ENCODE assay signal across 8 cellular contexts in genomic region chr5:132103969-132104391, GRCh38. TPM values are rescaled to one million over a fixed set of nuclear protein-coding genes. Genes with fewer than 3 reads are reported as not detected.
A peak's percentile ranks its signal among the peaks of the same experiment; 100 is the strongest.
DNase-seq lines count a peak whose midpoint lies in the region; ATAC-seq and TF ChIP-seq lines count a peak whose summit lies in the region.

No MANE protein-coding gene starts in this region.

- no peaks in the 10 kb centered on the region for H3K27me3 ChIP-seq in MG63
- no peaks in the 10 kb centered on the region for H3K27me3 ChIP-seq in foreskin keratinocyte
- H3K27me3 ChIP-seq in Caco-2 (replicated peaks; ENCODE audit: control insufficient read depth, insufficient read depth, low read length), result no peaks in the 10 kb centered on the region

- CTCF ChIA-PET in Caco-2 (lab: Charles Lee) (interaction anchor here (0.5 kb wide), 1 partner anchor 42 kb away, joined by 9 read pairs; no protein-coding TSS in a partner anchor), GM10248 (lab: Yijun Ruan, JAX) (interaction anchor here (0.7 to 2.8 kb wide), 6 partner anchors 14 to 161 kb away, joined by 3 to 11 read pairs (median 4); no protein-coding TSS in a partner anchor)

- H3K9me3 Mint-ChIP-seq in Caco-2 (ENCODE audit: unreplicated experiment), result no peaks in the 10 kb centered on the region

- no peak overlapping the region for H3K4me3 Mint-ChIP-seq in Caco-2 (ENCODE audit: unreplicated experiment)

- intact Hi-C loops in Caco-2 (cut with micrococcal nuclease; ENCODE audit: unreplicated experiment), result no loop called here

- H3K4me3 ChIP-seq in GM12865 (ENCODE audit: low read depth, low read length), result no peak overlapping the region
- no peak overlapping the region for H3K4me3 ChIP-seq in MG63
- no peak overlapping the region for H3K4me3 ChIP-seq in Caco-2 (ENCODE audit: low read depth, low read length)

- H3K4me1 ChIP-seq in foreskin keratinocyte, result peaks cover 13% of the 10 kb centered on the region
- no peaks in the 10 kb centered on the region for H3K4me1 ChIP-seq in Caco-2

- ATAC-seq in GM21529 (IDR thresholded peaks at IDR 0.05; ENCODE audit: unreplicated experiment) (peak; percentile 14), foreskin keratinocyte (no peak)

- H3K27ac ChIP-seq in foreskin keratinocyte, result peak overlapping the region; percentile 60

- H3K9me3 ChIP-seq in MG63 (no peaks in the 10 kb centered on the region; the same call in none of the 2 replicates), Caco-2 (no peaks in the 10 kb centered on the region)

- no TSS peak for BruUV-seq in Caco-2 (replicated peaks; lab: Mats Ljungman, UMichigan)

- H3K36me3 ChIP-seq in MG63 (no peaks in the 10 kb centered on the region), Caco-2 (ENCODE audit: control insufficient read depth, insufficient read depth, low read length) (no peaks in the 10 kb centered on the region)

- in situ Hi-C loops in GM13977 (cut with MboI; ENCODE audit: low pct_unique_long_range_greater_than_20kb, low sequenced_read_pairs, unreplicated experiment), result no loop called here

- no peaks in the 10 kb centered on the region for H3K4me1 Mint-ChIP-seq in Caco-2 (ENCODE audit: low read depth, unreplicated experiment)

- peak; percentile 77 for DNase-seq in GM12865 (ENCODE audit: low read depth)
- DNase-seq in MG63, result peak; percentile 59
- DNase-seq in foreskin keratinocyte, result no peak
- DNase-seq in Caco-2, result no peak
- DNase-seq in GM13977 (ENCODE audit: low spot score), result no peak
- no peak for DNase-seq in Kasumi-1 (lab: John Stamatoyannopoulos, UW)
- no peak for DNase-seq in GM10248 (ENCODE audit: extremely low spot score)

- H3K36me3 Mint-ChIP-seq in Caco-2 (ENCODE audit: insufficient read depth, unreplicated experiment), result no peaks in the 10 kb centered on the region

- no peak overlapping the region for H3K27ac Mint-ChIP-seq in Caco-2 (ENCODE audit: unreplicated experiment)

- POLR2A ChIA-PET in Caco-2 (lab: Charles Lee), result no interaction called here
- POLR2A ChIA-PET in GM10248 (lab: Yijun Ruan, JAX), result no interaction called here

- peaks cover 3% of the 10 kb centered on the region for H3K27me3 Mint-ChIP-seq in Caco-2 (ENCODE audit: insufficient read depth, unreplicated experiment)

- TF ChIP-seq CTCF in GM12865 (IDR thresholded peaks at IDR 0.05; ENCODE audit: insufficient read depth, low read depth, low read length, missing control alignments) (no peak), foreskin keratinocyte (conservative IDR thresholded peaks at IDR 0.05) (no peak), Caco-2 (IDR thresholded peaks at IDR 0.05; ENCODE audit: insufficient read depth in 1 of 2, low read depth in 1 of 2, low read length in 1 of 2, severe bottlenecking in 1 of 2, unreplicated experiment in 1 of 2) (no peak), GM13977 (IDR thresholded peaks at IDR 0.05; ENCODE audit: extremely low read depth, insufficient read depth, missing control alignments) (no peak), GM10248 (IDR thresholded peaks at IDR 0.05; ENCODE audit: control extremely low read depth, extremely low read depth, low read depth, missing control alignments) (no peak)

RNA-seq across cellular contexts. Expression of gene CSF2, which starts 30.4 kb away (rescaled TPM):
- not detected in 2 replicates for total RNA-seq in MG63 (2014; rRNA removed; shearing (Covaris generic); ENCODE audit: low replicate concordance)
- total RNA-seq in foreskin keratinocyte (7.9 and 25.2 TPM in 2 replicates), Caco-2 (2022) (not detected in 2 replicates)
- 9.7 and 30.4 TPM in 2 replicates for polyA plus RNA-seq in foreskin keratinocyte

RNA-seq across cellular contexts. Expression of gene IL3, which starts 43.5 kb away (rescaled TPM):
- total RNA-seq in MG63 (2014; rRNA removed; shearing (Covaris generic); ENCODE audit: low replicate concordance), result not detected in 2 replicates
- total RNA-seq in foreskin keratinocyte (not detected in 2 replicates), Caco-2 (2022) (not detected in 2 replicates)
- not detected in 2 replicates for polyA plus RNA-seq in foreskin keratinocyte

Comparison
In these comparisons a context has a peak if more than half of its experiments do, and no peak if none do; other contexts are left out.
1. DNase-seq: peak in GM12865 (single experiment) and MG63 (single experiment); none in foreskin keratinocyte (0 of 2), Caco-2 (0 of 2), GM13977 (single experiment), Kasumi-1 (0 of 2) and GM10248 (single experiment).